ENCODE assay signal across 8 cellular contexts in the genomic region with DNA sequence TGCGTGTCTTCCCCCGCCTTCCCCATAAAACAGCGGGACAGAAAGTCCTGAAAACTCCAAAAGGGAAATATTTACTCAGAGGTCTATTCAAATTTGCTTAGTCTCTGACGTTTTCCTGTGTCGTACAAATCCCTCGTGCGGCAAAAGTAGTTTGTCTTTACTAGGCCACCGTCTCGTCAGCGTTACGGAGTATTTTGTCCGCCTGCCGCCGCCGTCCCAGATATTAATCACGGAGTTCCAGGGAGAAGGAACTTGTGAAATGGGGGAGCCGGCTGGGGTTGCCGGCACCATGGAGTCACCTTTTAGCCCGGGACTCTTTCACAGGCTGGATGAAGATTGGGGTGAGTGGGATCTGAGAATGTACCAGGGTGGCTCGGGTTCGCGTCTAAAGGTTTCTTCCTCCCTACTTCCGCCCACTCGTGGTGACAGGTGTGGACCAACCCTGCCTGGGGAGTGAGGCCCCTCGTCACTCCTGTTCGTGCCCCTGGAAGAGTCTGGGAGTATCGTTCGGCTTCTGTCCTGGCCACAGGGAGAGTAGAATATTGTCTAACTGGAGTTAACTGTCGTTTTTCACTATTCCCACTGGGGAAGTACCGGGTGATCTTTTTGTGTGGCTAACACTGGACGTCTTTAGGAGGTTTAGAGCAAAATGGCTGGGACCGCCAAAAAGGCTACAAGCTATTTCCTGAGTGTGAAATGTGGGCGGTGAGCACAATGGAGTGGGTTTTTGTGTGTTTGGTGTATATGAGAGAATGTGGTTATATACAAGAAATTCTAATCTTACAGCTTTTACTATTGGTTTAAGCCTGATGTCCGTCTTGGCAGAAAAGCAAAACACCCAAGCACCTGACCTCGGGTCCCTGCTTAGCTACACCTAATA. TPM values are rescaled to one million over a fixed set of nuclear protein-coding genes. Genes with fewer than 3 reads are reported as not detected.
DNase-seq lines count a peak whose midpoint lies in the region; ATAC-seq and TF ChIP-seq lines count a peak whose summit lies in the region.

A gene with protein sequence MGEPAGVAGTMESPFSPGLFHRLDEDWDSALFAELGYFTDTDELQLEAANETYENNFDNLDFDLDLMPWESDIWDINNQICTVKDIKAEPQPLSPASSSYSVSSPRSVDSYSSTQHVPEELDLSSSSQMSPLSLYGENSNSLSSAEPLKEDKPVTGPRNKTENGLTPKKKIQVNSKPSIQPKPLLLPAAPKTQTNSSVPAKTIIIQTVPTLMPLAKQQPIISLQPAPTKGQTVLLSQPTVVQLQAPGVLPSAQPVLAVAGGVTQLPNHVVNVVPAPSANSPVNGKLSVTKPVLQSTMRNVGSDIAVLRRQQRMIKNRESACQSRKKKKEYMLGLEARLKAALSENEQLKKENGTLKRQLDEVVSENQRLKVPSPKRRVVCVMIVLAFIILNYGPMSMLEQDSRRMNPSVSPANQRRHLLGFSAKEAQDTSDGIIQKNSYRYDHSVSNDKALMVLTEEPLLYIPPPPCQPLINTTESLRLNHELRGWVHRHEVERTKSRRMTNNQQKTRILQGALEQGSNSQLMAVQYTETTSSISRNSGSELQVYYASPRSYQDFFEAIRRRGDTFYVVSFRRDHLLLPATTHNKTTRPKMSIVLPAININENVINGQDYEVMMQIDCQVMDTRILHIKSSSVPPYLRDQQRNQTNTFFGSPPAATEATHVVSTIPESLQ (plus strand): TSS at position 219 of the 880 bp plus-strand sequence. CDS start 41 bp downstream, at position 260.

- no peaks in the 10 kb centered on the region for H3K9me3 ChIP-seq in duodenal mucosa (ENCODE audit: control insufficient read depth in 1 of 2, low read length in 2 of 2)

- H3K36me3 ChIP-seq in BJ (ENCODE audit: control insufficient read depth, insufficient read depth, low read length): no peaks in the 10 kb centered on the region
- no peaks in the 10 kb centered on the region for H3K36me3 ChIP-seq in duodenal mucosa (ENCODE audit: control insufficient read depth in 1 of 2, insufficient read depth in 2 of 2, low read length in 2 of 2)

- ATAC-seq in GM19324 (IDR thresholded peaks at IDR 0.05; ENCODE audit: low FRiP score, unreplicated experiment) (peak; percentile 75), HG03558 (IDR thresholded peaks at IDR 0.05; ENCODE audit: extremely low read depth, unreplicated experiment) (peak; percentile 38)

- peak within 1 kb of the TSS; percentile 91 to 98 for H3K9ac ChIP-seq in duodenal mucosa (ENCODE audit: low read depth in 1 of 2, low read length in 2 of 2)

- H3K4me3 ChIP-seq in BJ (ENCODE audit: low read depth, low read length): peak within 1 kb of the TSS; percentile 94
- peak within 1 kb of the TSS; percentile 98 to 100 for H3K4me3 ChIP-seq in duodenal mucosa (ENCODE audit: low read depth in 1 of 2, low read length in 2 of 2)
- H3K4me3 ChIP-seq in lower leg skin (ENCODE audit: low read depth, poor library complexity, severe bottlenecking): peak within 1 kb of the TSS; percentile 79

- 0 to 1% methylated on average over 35 of the region's 35 CpGs for WGBS in lower leg skin, 2 donors

- H3K4me1 ChIP-seq in duodenal mucosa (ENCODE audit: control insufficient read depth in 1 of 2, insufficient read depth in 2 of 2, low read length in 2 of 2): peaks cover 9 to 12% of the 10 kb centered on the region in 2 donors

- intact Hi-C loops in lower leg skin (cut with DNase I; ENCODE audit: low total_unique reads): no loop called here

- POLR2A ChIA-PET in BJ (lab: Charles Lee): no interaction called here

- peak within 1 kb of the TSS; percentile 67 for H3K27ac ChIP-seq in duodenal mucosa (ENCODE audit: low read depth, low read length)

- TF ChIP-seq POLR2A in lower leg skin (IDR thresholded peaks at IDR 0.05): peak in 1 of 2 donors; percentile 22

- CTCF ChIA-PET in BJ (lab: Yijun Ruan, JAX): interaction anchor here (0.8 to 1.6 kb wide), 3 partner anchors 16 to 270 kb away, joined by 3 to 6 read pairs (median 4); no protein-coding TSS in a partner anchor

- DNase-seq in BJ (ENCODE audit: low read depth): peak; percentile 67
- peak; percentile 88 for DNase-seq in NCI-H748 treated with DMSO at 0.1 percent for 48 hours (lab: John Stamatoyannopoulos, UW)
- DNase-seq in activated CD4-positive, alpha-beta T cell treated with anti-CD3 and anti-CD28 coated beads, Interleukin-2, amount 50 U/mL, for 48 hours: peak; percentile 80 to 86
- peak; percentile 93 to 98 for DNase-seq in lower leg skin (ENCODE audit: low spot score in 2 of 2)
- peak; percentile 65 to 80 for DNase-seq in stimulated activated CD4-positive, alpha-beta T cell treated with anti-CD3 and anti-CD28 coated beads, Interleukin-4, amount 100 ng/mL, for 4 hours

- no peaks in the 10 kb centered on the region for H3K27me3 ChIP-seq in BJ (ENCODE audit: control insufficient read depth, insufficient read depth, low read length)
- no peaks in the 10 kb centered on the region for H3K27me3 ChIP-seq in duodenal mucosa (ENCODE audit: control insufficient read depth in 1 of 2, insufficient read depth in 2 of 2, low read length in 2 of 2)

- TF ChIP-seq CTCF in BJ (IDR thresholded peaks at IDR 0.05; ENCODE audit: insufficient read depth, low read depth, low read length): no peak
- TF ChIP-seq CTCF in lower leg skin (IDR thresholded peaks at IDR 0.05): no peak

RNA-seq across cellular contexts. Expression of the gene that starts here (rescaled TPM):
- 22.2 and 34.0 TPM in 2 replicates for polyA plus RNA-seq in BJ (2011; rRNA removed)
- 15.0 and 17.3 TPM in 2 replicates for polyA minus RNA-seq in BJ (2011; rRNA and poly(A)+ RNA removed)
- 10 to 100 TPM; 28.7 to 33.5 (median 31.2) TPM for total RNA-seq in lower leg skin

Comparison
In these comparisons a context has a peak if more than half of its experiments do, and no peak if none do; other contexts are left out.
1. Peak in every context shown above with its lines: DNase-seq, ATAC-seq, H3K4me3 ChIP-seq and H3K27ac ChIP-seq.